11 cellular contexts compared by ENCODE assay signal in the genomic region with DNA sequence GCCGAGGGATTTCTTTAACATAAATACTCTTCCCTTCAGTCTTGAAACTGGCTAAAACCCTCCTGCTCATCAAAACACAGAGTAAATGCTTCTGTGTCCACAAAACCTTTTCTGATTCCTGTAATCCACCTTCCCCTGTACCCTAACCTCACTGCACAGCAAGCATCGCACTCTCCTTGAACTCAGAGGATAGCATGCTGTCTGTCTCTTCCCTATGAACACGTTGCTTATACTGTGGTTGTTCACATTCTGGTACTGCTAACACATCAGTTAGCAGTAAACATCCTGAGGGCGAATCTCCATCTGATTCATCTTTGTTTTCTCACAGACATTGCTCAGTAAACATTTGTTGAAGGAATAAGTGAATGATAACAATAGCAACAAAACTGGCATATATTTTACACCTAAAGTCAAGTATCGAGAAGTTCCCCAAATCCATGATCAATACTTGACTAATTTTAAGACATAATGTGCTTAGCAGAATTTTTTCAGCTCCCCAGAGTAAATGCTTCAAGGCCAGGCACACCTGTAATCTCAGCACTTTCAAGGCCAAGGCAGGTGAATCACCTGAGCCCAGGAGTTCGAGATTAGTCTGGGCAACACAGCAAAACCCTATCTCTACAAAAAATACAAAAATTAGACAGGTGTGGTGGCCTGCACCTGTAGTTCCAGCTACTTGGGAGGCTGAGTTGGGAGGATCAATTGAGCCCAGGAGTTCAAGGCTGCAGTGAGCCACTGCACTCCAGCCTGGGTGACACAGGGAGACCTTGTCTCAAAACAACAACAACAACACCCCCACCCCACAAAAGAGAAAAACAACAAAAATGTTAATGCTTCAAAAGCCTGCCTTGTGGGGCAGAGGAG. TPM values are rescaled to one million over a fixed set of nuclear protein-coding genes. Genes with fewer than 3 reads are reported as not detected.
DNase-seq lines count a peak whose midpoint lies in the region; ATAC-seq, FAIRE-seq and TF ChIP-seq lines count a peak whose summit lies in the region.
"Had no signal": no experiment of that assay in that cellular context is flagged by ENCODE, and none has a peak within 500 bp of the region (broad histone marks: within the 10 kb centered on the region; RNA-seq: fewer than 3 reads in every experiment).

No MANE protein-coding gene starts in this region.

- TF ChIP-seq RAD21 in HepG2 (CRISPR knock-in tag; IDR thresholded peaks at IDR 0.05), result no peak

- H3K4me3 ChIP-seq in breast epithelium (no peak overlapping the region), HepG2 (replicated peaks in 1 of 3; ENCODE audit: insufficient read depth in 1 of 3, low read depth in 2 of 3, low read length in 3 of 3) (no peak overlapping the region), upper lobe of right lung (no peak overlapping the region)

- no peaks in the 10 kb centered on the region for H3K9me3 ChIP-seq in breast epithelium
- H3K9me3 ChIP-seq in HepG2 (ENCODE audit: low read length), result no peaks in the 10 kb centered on the region
- H3K9me3 ChIP-seq in upper lobe of right lung, result no peaks in the 10 kb centered on the region

- TF ChIP-seq CTCF in breast epithelium (IDR thresholded peaks at IDR 0.05), result no peak
- TF ChIP-seq CTCF in MCF 10A (IDR thresholded peaks at IDR 0.05; ENCODE audit: unreplicated experiment), result no peak
- no peak for TF ChIP-seq CTCF in HepG2 (CRISPR knock-in tag; IDR thresholded peaks at IDR 0.05)
- TF ChIP-seq CTCF in upper lobe of right lung (IDR thresholded peaks at IDR 0.05), result no peak

- peak overlapping the region; percentile 54 to 66 for H3K27ac ChIP-seq in breast epithelium
- H3K27ac ChIP-seq in HepG2 (ENCODE audit: extremely low read length, insufficient read depth, low read length), result peak overlapping the region; percentile 92
- peak overlapping the region; percentile 74 for H3K27ac ChIP-seq in upper lobe of right lung

- POLR2A ChIA-PET in MCF 10A (lab: Yijun Ruan, JAX) (no interaction called here), HepG2 (lab: Yijun Ruan, JAX) (interaction anchor here (2.6 kb wide), 1 partner anchor 16 kb away, joined by 10 read pairs; no protein-coding TSS in a partner anchor)

- no peak overlapping the region for H3K27ac Mint-ChIP-seq in MCF 10A (ENCODE audit: low read depth, unreplicated experiment)
- peak overlapping the region; percentile 98 for H3K27ac Mint-ChIP-seq in activated naive CD8-positive, alpha-beta T cell

- no peaks in the 10 kb centered on the region for H3K27me3 ChIP-seq in breast epithelium
- no peaks in the 10 kb centered on the region for H3K27me3 ChIP-seq in HepG2 (ENCODE audit: control insufficient read depth in 1 of 2, insufficient read depth in 2 of 2, low read length in 2 of 2)
- no peaks in the 10 kb centered on the region for H3K27me3 ChIP-seq in upper lobe of right lung

- intact Hi-C loops in breast epithelium (cut with DNase I; ENCODE audit: low total_unique reads) (no loop called here), MCF 10A (cut with micrococcal nuclease) (no loop called here), HepG2 (cut with micrococcal nuclease; ENCODE audit: unreplicated experiment) (no loop called here), upper lobe of right lung (cut with DNase I) (no loop called here)

- 29% methylated on average over 6 of the region's 6 CpGs for whole genome bisulfite sequencing in HepG2 (ENCODE audit: low lambda C conversion rate)

- H3K4me3 Mint-ChIP-seq in MCF 10A (ENCODE audit: unreplicated experiment), result no peak overlapping the region
- peak overlapping the region; percentile 0 for H3K4me3 Mint-ChIP-seq in activated naive CD8-positive, alpha-beta T cell

- DNase-seq in breast epithelium (ENCODE audit: low spot score in 2 of 2), result no peak
- DNase-seq in MCF 10A (ENCODE audit: unreplicated experiment), result no peak
- peak; percentile 84 for DNase-seq in HepG2 (ENCODE audit: low spot score)
- no peak for DNase-seq in upper lobe of right lung
- no peak for DNase-seq in stimulated activated CD4-positive, alpha-beta T cell treated with anti-CD3 and anti-CD28 coated beads, Interleukin-2, amount 100 ng/mL, for 24 hours
- no peak for DNase-seq in dedifferentiated amniotic fluid mesenchymal stem cell (ENCODE audit: extremely low spot score)
- no peak for DNase-seq in activated T-cell treated with anti-CD3 and anti-CD28 coated beads, Interleukin-2, amount 50 U/mL, for 48 hours
- DNase-seq: NCI-H1048, NCI-H446 treated with DMSO at 0.1 percent for 48 hours, SIG-M5 had no signal

- no peak for FAIRE-seq in HepG2 (lab: Jason Lieb, UNC)

- CTCF ChIA-PET in MCF 10A (lab: Yijun Ruan, JAX) (interaction anchor here (1.3 kb wide), 1 partner anchor 111 kb away, joined by 5 read pairs; no protein-coding TSS in a partner anchor), HepG2 (lab: Yijun Ruan, JAX; ENCODE audit: low intra/inter-chr PET ratio, low total read pairs) (no interaction called here)

- TF ChIP-seq POLR2A in breast epithelium (IDR thresholded peaks at IDR 0.05) (no peak), HepG2 (IDR thresholded peaks at IDR 0.05; ENCODE audit: insufficient read depth in 1 of 2, low read depth in 2 of 2, low read length in 2 of 2) (no peak)

- H3K9ac ChIP-seq in HepG2 (ENCODE audit: insufficient read depth, low read depth, low read length), result peak overlapping the region; percentile 11

- in situ Hi-C loops in HepG2 (cut with HindIII; ENCODE audit: extremely low pct_ligation_motif_present, low pct_unique_long_range_greater_than_20kb), result loop anchor here (25.0 kb wide), 1 partner anchor 404 kb away; a partner anchor contains a TSS

- TF ChIP-seq EP300 in HepG2 (IDR thresholded peaks at IDR 0.05; ENCODE audit: low read depth in 2 of 2, low read length in 2 of 2), result peak in 1 of 2 experiments; percentile 89; a peak in 2 of 4 replicates
- peak; percentile 84 for TF ChIP-seq EP300 in HepG2 (CRISPR knock-in tag; IDR thresholded peaks at IDR 0.05; ENCODE audit: borderline replicate concordance)

- H3K79me2 ChIP-seq in HepG2 (ENCODE audit: insufficient read depth, low read length), result peaks cover 12% of the 10 kb centered on the region

- H3K36me3 ChIP-seq in breast epithelium (no peaks in the 10 kb centered on the region), HepG2 (replicated peaks in 1 of 2; ENCODE audit: control insufficient read depth in 1 of 2, insufficient read depth in 2 of 2, low read length in 2 of 2) (no peaks in the 10 kb centered on the region), upper lobe of right lung (no peaks in the 10 kb centered on the region)

- ATAC-seq in HepG2 (peak; percentile 70), upper lobe of right lung (no peak)

- H3K4me1 ChIP-seq in breast epithelium (no peaks in the 10 kb centered on the region), HepG2 (ENCODE audit: insufficient read depth, low read length) (peaks cover 99% of the 10 kb centered on the region), upper lobe of right lung (peaks cover 27% of the 10 kb centered on the region)

- peak overlapping the region; percentile 19; the same call in 1 of the 2 replicates for H3K4me2 ChIP-seq in HepG2 (ENCODE audit: low read depth, low read length)

- peaks cover 7% of the 10 kb centered on the region for H3K36me3 Mint-ChIP-seq in MCF 10A (ENCODE audit: insufficient read depth, unreplicated experiment)
- peaks cover 3% of the 10 kb centered on the region for H3K36me3 Mint-ChIP-seq in activated naive CD8-positive, alpha-beta T cell

- BruUV-seq in MCF 10A (replicated peaks; lab: Mats Ljungman, UMichigan) (no TSS peak), HepG2 (replicated peaks; lab: Mats Ljungman, UMichigan) (no TSS peak)

- H2AFZ ChIP-seq in HepG2 (ENCODE audit: low read length), result no peak overlapping the region

- H3K27me3 Mint-ChIP-seq in MCF 10A (ENCODE audit: insufficient read depth, unreplicated experiment), result no peaks in the 10 kb centered on the region
- no peaks in the 10 kb centered on the region for H3K27me3 Mint-ChIP-seq in activated naive CD8-positive, alpha-beta T cell

- peaks cover 10% of the 10 kb centered on the region for H3K9me3 Mint-ChIP-seq in MCF 10A (ENCODE audit: unreplicated experiment)
- H3K9me3 Mint-ChIP-seq in activated naive CD8-positive, alpha-beta T cell (ENCODE audit: low read depth), result peaks cover under 1% of the 10 kb centered on the region

- H4K20me1 ChIP-seq in HepG2 (ENCODE audit: insufficient read depth, low read length), result no peaks in the 10 kb centered on the region

- H3K4me1 Mint-ChIP-seq in MCF 10A (ENCODE audit: insufficient read depth, unreplicated experiment), result peaks cover 6% of the 10 kb centered on the region
- H3K4me1 Mint-ChIP-seq in activated naive CD8-positive, alpha-beta T cell (ENCODE audit: low read depth), result peaks cover 57% of the 10 kb centered on the region

TF ChIP-seq in HepG2, 621 proteins besides CTCF, POLR2A, EP300 and RAD21 (continues in another document):
- TF ChIP-seq SCMH1 (CRISPR knock-in tag; IDR thresholded peaks at IDR 0.05; ENCODE audit: borderline replicate concordance) (no peak), RFX1 (IDR thresholded peaks at IDR 0.05) (no peak)

RNA-seq across cellular contexts. Expression of a gene that starts 45.6 kb away (rescaled TPM):
- total RNA-seq in breast epithelium, result 10 to 100 TPM; 21.8 to 38.1 (median 29.2) TPM
- 13.1 and 15.9 TPM in 2 replicates for total RNA-seq in MCF 10A (2022)
- 46.0 and 59.5 TPM in 2 replicates for total RNA-seq in HepG2 (2016; rRNA removed; fragmentation: Illumina TruSeq; extraction: Trizol)
- total RNA-seq in HepG2 (2016; cell fraction: cytosol; rRNA removed; fragmentation: Illumina TruSeq; extraction: Trizol; ENCODE audit: low read depth), result 12.8 and 14.6 TPM in 2 replicates
- 44.4 and 54.4 TPM in 2 replicates for total RNA-seq in HepG2 (2016; cell fraction: insoluble cytoplasmic fraction; rRNA removed; fragmentation: Illumina TruSeq; extraction: Trizol)
- 20.5 and 21.5 TPM in 2 replicates for total RNA-seq in HepG2 (2016; cell fraction: membrane; rRNA removed; fragmentation: Illumina TruSeq; extraction: Trizol)
- total RNA-seq in HepG2 (2016; cell fraction: nucleus; rRNA removed; fragmentation: Illumina TruSeq; extraction: Trizol), result 50.5 and 53.1 TPM in 2 replicates
- 110 and 119 TPM in 2 replicates for polyA plus RNA-seq in HepG2 (2011; rRNA removed)
- polyA plus RNA-seq in HepG2 (2011; cell fraction: cytosol; rRNA removed), result 76.4 and 101 TPM in 2 replicates
- 114 and 124 TPM in 2 replicates for polyA plus RNA-seq in HepG2 (2011; cell fraction: nucleus; rRNA removed)
- polyA plus RNA-seq in HepG2 (2012), result 53.5 and 68.4 TPM in 2 replicates
- polyA plus RNA-seq in HepG2 (2016; cell fraction: cytosol; fragmentation: Illumina TruSeq; extraction: Trizol; ENCODE audit: low read depth), result 1.7 and 2.2 TPM in 2 replicates
- polyA plus RNA-seq in HepG2 (2016; cell fraction: insoluble cytoplasmic fraction; fragmentation: Illumina TruSeq; extraction: Trizol; ENCODE audit: low read depth), result 32.7 and 38.7 TPM in 2 replicates
- polyA plus RNA-seq in HepG2 (2016; cell fraction: membrane; fragmentation: Illumina TruSeq; extraction: Trizol; ENCODE audit: low read depth), result 5.6 and 6.6 TPM in 2 replicates
- polyA plus RNA-seq in HepG2 (2016; cell fraction: nucleus; fragmentation: Illumina TruSeq; extraction: Trizol; ENCODE audit: insufficient read depth, low read depth), result 51.6 and 53.6 TPM in 2 replicates
- polyA minus RNA-seq in HepG2 (2011; rRNA and poly(A)+ RNA removed; ENCODE audit: low replicate concordance), result 31.2 and 149 TPM in 2 replicates
- 95.1 and 103 TPM in 2 replicates for polyA minus RNA-seq in HepG2 (2011; cell fraction: cytosol; rRNA and poly(A)+ RNA removed)
- 171 and 204 TPM in 2 replicates for polyA minus RNA-seq in HepG2 (2011; cell fraction: nucleus; rRNA and poly(A)+ RNA removed)
- total RNA-seq in upper lobe of right lung, result 50.7 TPM
